ENCODE assay signal across 8 cellular contexts in genomic region chr19:40523322-40524047, GRCh38. TPM values are rescaled to one million over a fixed set of nuclear protein-coding genes. Genes with fewer than 3 reads are reported as not detected.
DNase-seq lines count a peak whose midpoint lies in the region; ATAC-seq and TF ChIP-seq lines count a peak whose summit lies in the region.

No MANE protein-coding gene starts in this region.

- H3K27me3 Mint-ChIP-seq in activated T-helper 17 cell treated with anti-CD3 and anti-CD28 coated beads, Interleukin-2, amount 50 U/mL, for 72 hours, result peaks cover 5% of the 10 kb centered on the region

- peaks cover 2% of the 10 kb centered on the region for H3K4me1 Mint-ChIP-seq in activated T-helper 17 cell treated with anti-CD3 and anti-CD28 coated beads, Interleukin-2, amount 50 U/mL, for 72 hours

- H3K4me3 ChIP-seq in PC-3 (ENCODE audit: low read length) (no peak overlapping the region), retinal pigment epithelial cell (ENCODE audit: low read length) (no peak overlapping the region)

- no peaks in the 10 kb centered on the region for H3F3A ChIP-seq in PC-3 (ENCODE audit: low read length, unreplicated experiment)

- no peak overlapping the region for H3K27ac Mint-ChIP-seq in activated T-helper 17 cell treated with anti-CD3 and anti-CD28 coated beads, Interleukin-2, amount 50 U/mL, for 72 hours

- DNase-seq in DMS153 treated with DMSO at 0.1 percent for 48 hours (lab: John Stamatoyannopoulos, UW; ENCODE audit: unreplicated experiment) (peak; percentile 23), KG1 (lab: John Stamatoyannopoulos, UW) (peak; percentile 8), PC-3 (peak; percentile 66), glomerular visceral epithelial cell (ENCODE audit: extremely low spot score) (peak; percentile 82), retinal pigment epithelial cell (ENCODE audit: low read depth) (peak; percentile 53), cortex of kidney (lab: John Stamatoyannopoulos, UW) (no peak)

- no peaks in the 10 kb centered on the region for H3K36me3 ChIP-seq in PC-3 (ENCODE audit: low read depth, low read length)

- no peak overlapping the region for H3K9ac ChIP-seq in PC-3 (ENCODE audit: low read length)

- H3K9me3 ChIP-seq in PC-3 (ENCODE audit: low read length), result no peaks in the 10 kb centered on the region

- no TSS peak for BruUV-seq in PC-3 (replicated peaks; lab: Mats Ljungman, UMichigan)

- no peaks in the 10 kb centered on the region for H3K79me2 ChIP-seq in PC-3 (ENCODE audit: low read length)

- no peaks in the 10 kb centered on the region for H3K4me1 ChIP-seq in PC-3 (ENCODE audit: insufficient read depth, low read length)

- POLR2A ChIA-PET in PC-3 (lab: Charles Lee; ENCODE audit: unreplicated experiment), result no interaction called here

- H3K36me3 Mint-ChIP-seq in activated T-helper 17 cell treated with anti-CD3 and anti-CD28 coated beads, Interleukin-2, amount 50 U/mL, for 72 hours (ENCODE audit: low read depth), result no peaks in the 10 kb centered on the region

- H2AFZ ChIP-seq in PC-3 (ENCODE audit: low read length), result no peak overlapping the region

- H3K27ac ChIP-seq in PC-3 (ENCODE audit: low read length), result no peak overlapping the region

- H3K4me2 ChIP-seq in PC-3 (ENCODE audit: low read length), result no peak overlapping the region

- H3K27me3 ChIP-seq in PC-3 (ENCODE audit: low read length), result no peaks in the 10 kb centered on the region

- H3K9me2 ChIP-seq in PC-3 (replicated peaks; ENCODE audit: low read length), result no peaks in the 10 kb centered on the region

- H3K4me3 Mint-ChIP-seq in activated T-helper 17 cell treated with anti-CD3 and anti-CD28 coated beads, Interleukin-2, amount 50 U/mL, for 72 hours, result no peak overlapping the region

- ATAC-seq in PC-3, result peak; percentile 78
- peak; percentile 89 for ATAC-seq in activated T-helper 17 cell treated with anti-CD3 and anti-CD28 coated beads, Interleukin-2, amount 50 U/mL, for 72 hours (replicated peaks)
- no peak for ATAC-seq in GM21447 (IDR thresholded peaks at IDR 0.05; ENCODE audit: unreplicated experiment)

- no peaks in the 10 kb centered on the region for H4K20me1 ChIP-seq in PC-3 (ENCODE audit: low read length)

- intact Hi-C loops in PC-3 (cut with micrococcal nuclease), result loop anchor here (5.0 kb wide), 2 partner anchors 61 to 221 kb away; no protein-coding TSS in a partner anchor

- CTCF ChIA-PET in PC-3 (lab: Charles Lee), result interaction anchor here (0.8 kb wide), 1 partner anchor 59 kb away, joined by 4 read pairs; no protein-coding TSS in a partner anchor

- TF ChIP-seq CTCF in PC-3 (conservative IDR thresholded peaks at IDR 0.05; ENCODE audit: low read depth, low read length) (peak; percentile 71), retinal pigment epithelial cell (conservative IDR thresholded peaks at IDR 0.05; ENCODE audit: low read depth, low read length) (peak; percentile 84)

- H3K9me3 Mint-ChIP-seq in activated T-helper 17 cell treated with anti-CD3 and anti-CD28 coated beads, Interleukin-2, amount 50 U/mL, for 72 hours, result no peaks in the 10 kb centered on the region

RNA-seq across cellular contexts. Expression of gene SHKBP1, which starts 53.2 kb away (rescaled TPM):
- total RNA-seq in PC-3 (2014; rRNA removed), result 43.0 and 63.2 TPM in 2 replicates
- 100 to 1,000 TPM; 113 to 126 TPM for total RNA-seq in activated T-helper 17 cell treated with anti-CD3 and anti-CD28 coated beads, Interleukin-2, amount 50 U/mL, for 72 hours

RNA-seq across cellular contexts. Expression of gene SPTBN4, which starts 56.7 kb away (rescaled TPM):
- 0.81 and 1.9 TPM in 2 replicates for total RNA-seq in PC-3 (2014; rRNA removed)
- total RNA-seq in activated T-helper 17 cell treated with anti-CD3 and anti-CD28 coated beads, Interleukin-2, amount 50 U/mL, for 72 hours, result 10 to 100 TPM in 1 of 2 donors, 1 to 10 TPM in 1; 1.4 to 16.4 TPM

RNA-seq across cellular contexts. Expression of gene BLVRB, which starts 57.9 kb away (rescaled TPM):
- total RNA-seq in PC-3 (2014; rRNA removed), result 196 and 246 TPM in 2 replicates
- 10 to 100 TPM; 27.1 to 55.5 TPM for total RNA-seq in activated T-helper 17 cell treated with anti-CD3 and anti-CD28 coated beads, Interleukin-2, amount 50 U/mL, for 72 hours
